Comparison of ENCODE assay signal across 25 cellular contexts in genomic region chr11:47338396-47339241, GRCh38. TPM values are rescaled to one million over a fixed set of nuclear protein-coding genes. Genes with fewer than 3 reads are reported as not detected.
"Had no signal": no experiment of that assay in that cellular context is flagged by ENCODE, and none has a peak within 500 bp of the region (broad histone marks: within the 10 kb centered on the region; RNA-seq: fewer than 3 reads in every experiment).

No MANE protein-coding gene starts in this region.

- H3K9me3 Mint-ChIP-seq: immature natural killer cell; neural crest cell; stimulated activated effector memory CD8-positive, alpha-beta T cell treated with anti-CD3 and anti-CD28 coated beads, Interleukin-12 subunit alpha, Interleukin-12 subunit beta, amount 100 ng/mL, for 72 hours; stimulated activated naive CD8-positive, alpha-beta T cell treated with anti-CD3 and anti-CD28 coated beads, Interleukin-15, Interleukin-2, amounts not matched to agents 100 ng/mL and 50 ng/mL, for 24 hours had no signal

- H3K4me3 Mint-ChIP-seq: immature natural killer cell; naive thymus-derived CD4-positive, alpha-beta T cell; neural crest cell; stimulated activated effector memory CD8-positive, alpha-beta T cell treated with anti-CD3 and anti-CD28 coated beads, Interleukin-12 subunit alpha, Interleukin-12 subunit beta, amount 100 ng/mL, for 72 hours; stimulated activated naive CD8-positive, alpha-beta T cell treated with anti-CD3 and anti-CD28 coated beads, Interleukin-15, Interleukin-2, amounts not matched to agents 100 ng/mL and 50 ng/mL, for 24 hours had no signal

- H3K36me3 ChIP-seq: pancreas, right lobe of liver, tibial artery, upper lobe of left lung, uterus had no signal

- H3K27ac ChIP-seq: dorsolateral prefrontal cortex, pancreas, right lobe of liver, tibial artery, upper lobe of left lung, uterus had no signal

- H3K4me1 ChIP-seq: pancreas, right lobe of liver, tibial artery, upper lobe of left lung, uterus had no signal

- H3K4me1 Mint-ChIP-seq: immature natural killer cell; naive thymus-derived CD4-positive, alpha-beta T cell; stimulated activated effector memory CD8-positive, alpha-beta T cell treated with anti-CD3 and anti-CD28 coated beads, Interleukin-12 subunit alpha, Interleukin-12 subunit beta, amount 100 ng/mL, for 72 hours had no signal

- H3K27ac Mint-ChIP-seq: immature natural killer cell; progenitor cell of endocrine pancreas; stimulated activated effector memory CD8-positive, alpha-beta T cell treated with anti-CD3 and anti-CD28 coated beads, Interleukin-12 subunit alpha, Interleukin-12 subunit beta, amount 100 ng/mL, for 72 hours; stimulated activated naive CD8-positive, alpha-beta T cell treated with anti-CD3 and anti-CD28 coated beads, Interleukin-15, Interleukin-2, amounts not matched to agents 100 ng/mL and 50 ng/mL, for 24 hours had no signal

- DNase-seq: cortex of kidney; dorsolateral prefrontal cortex; effector CD8-positive, alpha-beta T cell; foreskin melanocyte; head of caudate nucleus; immature natural killer cell; left colon; mammary epithelial cell; naive thymus-derived CD4-positive, alpha-beta T cell; nucleus accumbens; stimulated activated CD4-positive, alpha-beta T cell treated with anti-CD3 and anti-CD28 coated beads, Interleukin-4, amount 100 ng/mL, for 1 hour; stimulated activated CD8-positive, alpha-beta memory T cell treated with anti-CD3 and anti-CD28 coated beads, Interleukin-4, amount 100 ng/mL, for 48 hours; tibial artery; upper lobe of left lung; uterus had no signal

- FAIRE-seq: keratinocyte, pancreas had no signal

- H3K27me3 ChIP-seq: dorsolateral prefrontal cortex, pancreas, right lobe of liver, tibial artery, upper lobe of left lung, uterus had no signal

- ATAC-seq: left colon; naive thymus-derived CD4-positive, alpha-beta T cell; pancreas; right lobe of liver; stimulated activated effector memory CD8-positive, alpha-beta T cell treated with anti-CD3 and anti-CD28 coated beads, Interleukin-12 subunit alpha, Interleukin-12 subunit beta, amount 100 ng/mL, for 72 hours had no signal

- H3K27me3 Mint-ChIP-seq: naive thymus-derived CD4-positive, alpha-beta T cell; stimulated activated naive CD8-positive, alpha-beta T cell treated with anti-CD3 and anti-CD28 coated beads, Interleukin-15, Interleukin-2, amounts not matched to agents 100 ng/mL and 50 ng/mL, for 24 hours had no signal

- H3K4me3 ChIP-seq: dorsolateral prefrontal cortex, pancreas, right lobe of liver, tibial artery, upper lobe of left lung, uterus had no signal

- H3K9me3 ChIP-seq: pancreas, right lobe of liver, tibial artery, upper lobe of left lung, uterus had no signal

- H3K36me3 Mint-ChIP-seq: immature natural killer cell; naive thymus-derived CD4-positive, alpha-beta T cell; stimulated activated effector memory CD8-positive, alpha-beta T cell treated with anti-CD3 and anti-CD28 coated beads, Interleukin-12 subunit alpha, Interleukin-12 subunit beta, amount 100 ng/mL, for 72 hours had no signal

RNA-seq across cellular contexts. Expression of gene MYBPC3, which starts 13.9 kb away (rescaled TPM):
- total RNA-seq: chondrocyte, left colon, lower leg skin, mammary epithelial cell, neural crest cell, temporal lobe had no signal
- polyA plus RNA-seq: immature natural killer cell; keratinocyte; mammary epithelial cell; naive thymus-derived CD4-positive, alpha-beta T cell had no signal

RNA-seq across cellular contexts. Expression of gene SPI1, which starts 39.7 kb away (rescaled TPM):
- total RNA-seq: chondrocyte, mammary epithelial cell, neural crest cell, progenitor cell of endocrine pancreas had no signal
- polyA plus RNA-seq: keratinocyte, mammary epithelial cell had no signal
